In the genomic region with DNA sequence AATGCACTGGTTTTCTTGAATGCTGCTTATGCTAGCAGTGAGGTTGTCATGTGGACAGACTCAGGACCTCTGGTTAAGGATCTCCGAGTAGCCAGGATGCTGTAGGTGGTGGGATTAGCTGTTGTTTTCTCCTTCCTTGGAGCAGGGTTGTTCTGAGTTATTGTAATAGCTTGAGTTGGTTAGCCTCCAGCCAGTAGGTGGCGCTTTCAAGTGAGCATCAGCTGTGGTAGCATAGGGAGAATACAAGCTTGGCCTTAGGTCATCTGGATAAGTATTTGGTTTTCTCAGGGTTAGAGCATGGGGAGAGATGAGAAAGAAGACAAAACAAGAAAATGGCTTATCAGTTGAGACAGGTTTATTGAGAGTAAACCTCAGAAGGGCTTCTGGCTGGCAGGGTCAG, we compare ENCODE assay signal across 1 cellular context.
TF ChIP-seq lines count a peak whose summit lies in the region.

No MANE protein-coding gene starts in this region.

TF ChIP-seq in GM23338, 12 proteins besides CTCF, POLR2A, EP300 and RAD21 (continued from another document):
- TF ChIP-seq ZNF462 (CRISPR knock-in tag; IDR thresholded peaks at IDR 0.05) (no peak), NANOG (IDR thresholded peaks at IDR 0.05; ENCODE audit: borderline replicate concordance) (no peak), EZH2phosphoT487 (IDR thresholded peaks at IDR 0.05; ENCODE audit: unreplicated experiment) (no peak), STAT1 (IDR thresholded peaks at IDR 0.05; ENCODE audit: unreplicated experiment) (no peak), REST (IDR thresholded peaks at IDR 0.05; ENCODE audit: unreplicated experiment) (no peak), EZH2 (IDR thresholded peaks at IDR 0.05; ENCODE audit: low read depth, unreplicated experiment) (no peak), ZNF114 (CRISPR knock-in tag; IDR thresholded peaks at IDR 0.05) (no peak)
- TF ChIP-seq, protein P1, sequence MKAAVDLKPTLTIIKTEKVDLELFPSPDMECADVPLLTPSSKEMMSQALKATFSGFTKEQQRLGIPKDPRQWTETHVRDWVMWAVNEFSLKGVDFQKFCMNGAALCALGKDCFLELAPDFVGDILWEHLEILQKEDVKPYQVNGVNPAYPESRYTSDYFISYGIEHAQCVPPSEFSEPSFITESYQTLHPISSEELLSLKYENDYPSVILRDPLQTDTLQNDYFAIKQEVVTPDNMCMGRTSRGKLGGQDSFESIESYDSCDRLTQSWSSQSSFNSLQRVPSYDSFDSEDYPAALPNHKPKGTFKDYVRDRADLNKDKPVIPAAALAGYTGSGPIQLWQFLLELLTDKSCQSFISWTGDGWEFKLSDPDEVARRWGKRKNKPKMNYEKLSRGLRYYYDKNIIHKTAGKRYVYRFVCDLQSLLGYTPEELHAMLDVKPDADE (IDR thresholded peaks at IDR 0.05): no peak
TF ChIP-seq in GM23338: peak in this region for 0.
